Comparison of ENCODE assay signal across 1 cellular context in the genomic region with DNA sequence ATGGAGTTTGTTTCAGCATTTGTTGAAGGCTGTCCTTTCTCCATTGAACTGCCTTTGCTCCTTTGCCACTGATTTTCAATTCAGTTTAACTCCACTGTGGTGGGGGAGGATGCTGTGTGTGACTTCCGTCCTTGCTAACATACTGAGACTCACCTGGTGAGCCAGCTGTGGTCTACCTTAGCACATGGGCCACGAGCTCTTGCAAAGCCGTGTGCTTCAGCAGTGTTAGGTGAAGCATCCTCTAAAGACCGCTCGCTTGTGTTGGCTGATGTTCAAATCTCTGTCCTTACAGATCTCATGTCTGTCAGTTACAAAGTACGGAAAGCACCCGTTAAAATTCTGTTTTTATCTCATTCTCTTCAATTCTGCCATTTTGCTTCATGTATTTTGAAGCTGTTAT.
TF ChIP-seq lines count a peak whose summit lies in the region.

No MANE protein-coding gene starts in this region.

TF ChIP-seq in GM23338, 12 proteins besides CTCF, POLR2A, EP300 and RAD21:
- TF ChIP-seq ZNF331 (CRISPR knock-in tag; IDR thresholded peaks at IDR 0.05; ENCODE audit: low read depth), result no peak
- no peak for TF ChIP-seq EZH2 (IDR thresholded peaks at IDR 0.05; ENCODE audit: low read depth, unreplicated experiment)
- TF ChIP-seq ZNF114 (CRISPR knock-in tag; IDR thresholded peaks at IDR 0.05), result no peak
- TF ChIP-seq, protein P1, sequence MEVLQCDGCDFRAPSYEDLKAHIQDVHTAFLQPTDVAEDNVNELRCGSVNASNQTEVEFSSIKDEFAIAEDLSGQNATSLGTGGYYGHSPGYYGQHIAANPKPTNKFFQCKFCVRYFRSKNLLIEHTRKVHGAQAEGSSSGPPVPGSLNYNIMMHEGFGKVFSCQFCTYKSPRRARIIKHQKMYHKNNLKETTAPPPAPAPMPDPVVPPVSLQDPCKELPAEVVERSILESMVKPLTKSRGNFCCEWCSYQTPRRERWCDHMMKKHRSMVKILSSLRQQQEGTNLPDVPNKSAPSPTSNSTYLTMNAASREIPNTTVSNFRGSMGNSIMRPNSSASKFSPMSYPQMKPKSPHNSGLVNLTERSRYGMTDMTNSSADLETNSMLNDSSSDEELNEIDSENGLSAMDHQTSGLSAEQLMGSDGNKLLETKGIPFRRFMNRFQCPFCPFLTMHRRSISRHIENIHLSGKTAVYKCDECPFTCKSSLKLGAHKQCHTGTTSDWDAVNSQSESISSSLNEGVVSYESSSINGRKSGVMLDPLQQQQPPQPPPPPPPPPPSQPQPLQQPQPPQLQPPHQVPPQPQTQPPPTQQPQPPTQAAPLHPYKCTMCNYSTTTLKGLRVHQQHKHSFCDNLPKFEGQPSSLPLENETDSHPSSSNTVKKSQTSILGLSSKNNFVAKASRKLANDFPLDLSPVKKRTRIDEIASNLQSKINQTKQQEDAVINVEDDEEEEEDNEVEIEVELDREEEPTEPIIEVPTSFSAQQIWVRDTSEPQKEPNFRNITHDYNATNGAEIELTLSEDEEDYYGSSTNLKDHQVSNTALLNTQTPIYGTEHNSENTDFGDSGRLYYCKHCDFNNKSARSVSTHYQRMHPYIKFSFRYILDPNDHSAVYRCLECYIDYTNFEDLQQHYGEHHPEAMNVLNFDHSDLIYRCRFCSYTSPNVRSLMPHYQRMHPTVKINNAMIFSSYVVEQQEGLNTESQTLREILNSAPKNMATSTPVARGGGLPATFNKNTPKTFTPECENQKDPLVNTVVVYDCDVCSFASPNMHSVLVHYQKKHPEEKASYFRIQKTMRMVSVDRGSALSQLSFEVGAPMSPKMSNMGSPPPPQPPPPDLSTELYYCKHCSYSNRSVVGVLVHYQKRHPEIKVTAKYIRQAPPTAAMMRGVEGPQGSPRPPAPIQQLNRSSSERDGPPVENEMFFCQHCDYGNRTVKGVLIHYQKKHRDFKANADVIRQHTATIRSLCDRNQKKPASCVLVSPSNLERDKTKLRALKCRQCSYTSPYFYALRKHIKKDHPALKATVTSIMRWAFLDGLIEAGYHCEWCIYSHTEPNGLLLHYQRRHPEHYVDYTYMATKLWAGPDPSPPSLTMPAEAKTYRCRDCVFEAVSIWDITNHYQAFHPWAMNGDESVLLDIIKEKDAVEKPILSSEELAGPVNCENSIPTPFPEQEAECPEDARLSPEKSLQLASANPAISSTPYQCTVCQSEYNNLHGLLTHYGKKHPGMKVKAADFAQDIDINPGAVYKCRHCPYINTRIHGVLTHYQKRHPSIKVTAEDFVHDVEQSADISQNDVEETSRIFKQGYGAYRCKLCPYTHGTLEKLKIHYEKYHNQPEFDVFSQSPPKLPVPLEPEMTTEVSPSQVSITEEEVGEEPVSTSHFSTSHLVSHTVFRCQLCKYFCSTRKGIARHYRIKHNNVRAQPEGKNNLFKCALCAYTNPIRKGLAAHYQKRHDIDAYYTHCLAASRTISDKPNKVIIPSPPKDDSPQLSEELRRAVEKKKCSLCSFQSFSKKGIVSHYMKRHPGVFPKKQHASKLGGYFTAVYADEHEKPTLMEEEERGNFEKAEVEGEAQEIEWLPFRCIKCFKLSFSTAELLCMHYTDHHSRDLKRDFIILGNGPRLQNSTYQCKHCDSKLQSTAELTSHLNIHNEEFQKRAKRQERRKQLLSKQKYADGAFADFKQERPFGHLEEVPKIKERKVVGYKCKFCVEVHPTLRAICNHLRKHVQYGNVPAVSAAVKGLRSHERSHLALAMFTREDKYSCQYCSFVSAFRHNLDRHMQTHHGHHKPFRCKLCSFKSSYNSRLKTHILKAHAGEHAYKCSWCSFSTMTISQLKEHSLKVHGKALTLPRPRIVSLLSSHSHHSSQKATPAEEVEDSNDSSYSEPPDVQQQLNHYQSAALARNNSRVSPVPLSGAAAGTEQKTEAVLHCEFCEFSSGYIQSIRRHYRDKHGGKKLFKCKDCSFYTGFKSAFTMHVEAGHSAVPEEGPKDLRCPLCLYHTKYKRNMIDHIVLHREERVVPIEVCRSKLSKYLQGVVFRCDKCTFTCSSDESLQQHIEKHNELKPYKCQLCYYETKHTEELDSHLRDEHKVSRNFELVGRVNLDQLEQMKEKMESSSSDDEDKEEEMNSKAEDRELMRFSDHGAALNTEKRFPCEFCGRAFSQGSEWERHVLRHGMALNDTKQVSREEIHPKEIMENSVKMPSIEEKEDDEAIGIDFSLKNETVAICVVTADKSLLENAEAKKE (CRISPR knock-in tag; IDR thresholded peaks at IDR 0.05), result no peak
- no peak for TF ChIP-seq EZH2phosphoT487 (IDR thresholded peaks at IDR 0.05; ENCODE audit: unreplicated experiment)
- no peak for TF ChIP-seq POLR2AphosphoS5 (IDR thresholded peaks at IDR 0.05; ENCODE audit: low read depth)
- TF ChIP-seq JUNB (IDR thresholded peaks at IDR 0.05; ENCODE audit: unreplicated experiment), result no peak
- TF ChIP-seq CREB1 (CRISPR knock-in tag; IDR thresholded peaks at IDR 0.05; ENCODE audit: low read depth), result no peak
- TF ChIP-seq, protein P2, sequence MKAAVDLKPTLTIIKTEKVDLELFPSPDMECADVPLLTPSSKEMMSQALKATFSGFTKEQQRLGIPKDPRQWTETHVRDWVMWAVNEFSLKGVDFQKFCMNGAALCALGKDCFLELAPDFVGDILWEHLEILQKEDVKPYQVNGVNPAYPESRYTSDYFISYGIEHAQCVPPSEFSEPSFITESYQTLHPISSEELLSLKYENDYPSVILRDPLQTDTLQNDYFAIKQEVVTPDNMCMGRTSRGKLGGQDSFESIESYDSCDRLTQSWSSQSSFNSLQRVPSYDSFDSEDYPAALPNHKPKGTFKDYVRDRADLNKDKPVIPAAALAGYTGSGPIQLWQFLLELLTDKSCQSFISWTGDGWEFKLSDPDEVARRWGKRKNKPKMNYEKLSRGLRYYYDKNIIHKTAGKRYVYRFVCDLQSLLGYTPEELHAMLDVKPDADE (IDR thresholded peaks at IDR 0.05), result no peak
- TF ChIP-seq NANOG (IDR thresholded peaks at IDR 0.05; ENCODE audit: borderline replicate concordance), result no peak
- TF ChIP-seq, protein P3, sequence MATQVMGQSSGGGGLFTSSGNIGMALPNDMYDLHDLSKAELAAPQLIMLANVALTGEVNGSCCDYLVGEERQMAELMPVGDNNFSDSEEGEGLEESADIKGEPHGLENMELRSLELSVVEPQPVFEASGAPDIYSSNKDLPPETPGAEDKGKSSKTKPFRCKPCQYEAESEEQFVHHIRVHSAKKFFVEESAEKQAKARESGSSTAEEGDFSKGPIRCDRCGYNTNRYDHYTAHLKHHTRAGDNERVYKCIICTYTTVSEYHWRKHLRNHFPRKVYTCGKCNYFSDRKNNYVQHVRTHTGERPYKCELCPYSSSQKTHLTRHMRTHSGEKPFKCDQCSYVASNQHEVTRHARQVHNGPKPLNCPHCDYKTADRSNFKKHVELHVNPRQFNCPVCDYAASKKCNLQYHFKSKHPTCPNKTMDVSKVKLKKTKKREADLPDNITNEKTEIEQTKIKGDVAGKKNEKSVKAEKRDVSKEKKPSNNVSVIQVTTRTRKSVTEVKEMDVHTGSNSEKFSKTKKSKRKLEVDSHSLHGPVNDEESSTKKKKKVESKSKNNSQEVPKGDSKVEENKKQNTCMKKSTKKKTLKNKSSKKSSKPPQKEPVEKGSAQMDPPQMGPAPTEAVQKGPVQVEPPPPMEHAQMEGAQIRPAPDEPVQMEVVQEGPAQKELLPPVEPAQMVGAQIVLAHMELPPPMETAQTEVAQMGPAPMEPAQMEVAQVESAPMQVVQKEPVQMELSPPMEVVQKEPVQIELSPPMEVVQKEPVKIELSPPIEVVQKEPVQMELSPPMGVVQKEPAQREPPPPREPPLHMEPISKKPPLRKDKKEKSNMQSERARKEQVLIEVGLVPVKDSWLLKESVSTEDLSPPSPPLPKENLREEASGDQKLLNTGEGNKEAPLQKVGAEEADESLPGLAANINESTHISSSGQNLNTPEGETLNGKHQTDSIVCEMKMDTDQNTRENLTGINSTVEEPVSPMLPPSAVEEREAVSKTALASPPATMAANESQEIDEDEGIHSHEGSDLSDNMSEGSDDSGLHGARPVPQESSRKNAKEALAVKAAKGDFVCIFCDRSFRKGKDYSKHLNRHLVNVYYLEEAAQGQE (IDR thresholded peaks at IDR 0.05; ENCODE audit: unreplicated experiment), result no peak
- TF ChIP-seq STAT1 (IDR thresholded peaks at IDR 0.05; ENCODE audit: unreplicated experiment), result no peak
